Comparison of ENCODE assay signal across 20 cellular contexts in genomic region chr2:127566139-127566417, GRCh38. TPM values are rescaled to one million over a fixed set of nuclear protein-coding genes. Genes with fewer than 3 reads are reported as not detected.
"Had no signal": no experiment of that assay in that cellular context is flagged by ENCODE, and none has a peak within 500 bp of the region (broad histone marks: within the 10 kb centered on the region; RNA-seq: fewer than 3 reads in every experiment).

No MANE protein-coding gene starts in this region.

- H3K9me3 Mint-ChIP-seq: natural killer cell; stimulated activated naive CD8-positive, alpha-beta T cell treated with anti-CD3 and anti-CD28 coated beads, Interleukin-15, Interleukin-2, amounts not matched to agents 100 ng/mL and 50 ng/mL, for 24 hours had no signal

- H3K27ac Mint-ChIP-seq: immature natural killer cell; natural killer cell; stimulated activated memory B cell treated with anti-CD40 and anti-IgM and Interleukin-4, amounts not matched to agents 10 μg/mL and 1 μg/mL and 100 μg/mL, for 72 hours; stimulated activated naive CD8-positive, alpha-beta T cell treated with anti-CD3 and anti-CD28 coated beads, Interleukin-15, Interleukin-2, amounts not matched to agents 100 ng/mL and 50 ng/mL, for 24 hours had no signal

- H3K27ac ChIP-seq: lower lobe of right lung, neutrophil, psoas muscle, skin epidermis, spleen, thoracic aorta, tibial nerve, upper lobe of left lung, uterus had no signal

- FAIRE-seq: frontal cortex, keratinocyte had no signal

- DNase-seq: cortex of kidney; hypothalamus; immature natural killer cell; left ventricle myocardium superior; lower lobe of right lung; psoas muscle; stimulated activated CD4-positive, alpha-beta T cell treated with anti-CD3 and anti-CD28 coated beads, Interleukin-4, amount 100 ng/mL, for 4 hours; uterus had no signal

- H3K36me3 Mint-ChIP-seq: immature natural killer cell, natural killer cell had no signal

- ATAC-seq: left ventricle myocardium superior; lower lobe of right lung; psoas muscle; right cardiac atrium; stimulated activated memory B cell treated with anti-CD40 and anti-IgM and Interleukin-4, amounts not matched to agents 10 μg/mL and 1 μg/mL and 100 μg/mL, for 72 hours had no signal

- H3K27me3 Mint-ChIP-seq: stimulated activated memory B cell treated with anti-CD40 and anti-IgM and Interleukin-4, amounts not matched to agents 10 μg/mL and 1 μg/mL and 100 μg/mL, for 72 hours had no signal

- H3K4me3 ChIP-seq: lower lobe of right lung, psoas muscle, skin epidermis, spleen, thoracic aorta, tibial nerve, upper lobe of left lung, uterus had no signal

- H3K4me3 Mint-ChIP-seq: immature natural killer cell; natural killer cell; stimulated activated memory B cell treated with anti-CD40 and anti-IgM and Interleukin-4, amounts not matched to agents 10 μg/mL and 1 μg/mL and 100 μg/mL, for 72 hours; stimulated activated naive CD8-positive, alpha-beta T cell treated with anti-CD3 and anti-CD28 coated beads, Interleukin-15, Interleukin-2, amounts not matched to agents 100 ng/mL and 50 ng/mL, for 24 hours had no signal

- H3K9me3 ChIP-seq: lower lobe of right lung, neutrophil, psoas muscle, spleen, thoracic aorta, tibial nerve, upper lobe of left lung, uterus had no signal

- H3K4me1 ChIP-seq: lower lobe of right lung, upper lobe of left lung had no signal

- H3K36me3 ChIP-seq: lower lobe of right lung, neutrophil, spleen, thoracic aorta, tibial nerve, upper lobe of left lung, uterus had no signal

- H3K4me1 Mint-ChIP-seq: immature natural killer cell had no signal

- H3K27me3 ChIP-seq: neutrophil, spleen, tibial nerve, upper lobe of left lung, uterus had no signal

RNA-seq across cellular contexts. Expression of gene MYO7B, which starts 30.6 kb away (rescaled TPM):
- polyA plus RNA-seq: keratinocyte had no signal
